Comparison of ENCODE assay signal across 1 cellular context in genomic region chr1:92831762-92832536, GRCh38.
TF ChIP-seq lines count a peak whose summit lies in the region.

Gene RPL5, plus strand, starts transcription at chr1:92832040. Its CDS starts 75 bp downstream, at chr1:92832115.

TF ChIP-seq in HepG2, 621 proteins besides CTCF, POLR2A, EP300 and RAD21 (continued from another document and continues in another):
- TF ChIP-seq HNF1A (IDR thresholded peaks at IDR 0.05; ENCODE audit: low read depth) (peak; percentile 60), HNF1A (CRISPR knock-in tag; IDR thresholded peaks at IDR 0.05; ENCODE audit: borderline replicate concordance) (peak; percentile 84; the same call in 1 of the 2 replicates), NPAS2 (CRISPR knock-in tag; IDR thresholded peaks at IDR 0.05; ENCODE audit: borderline replicate concordance) (0 out of 2 replicates have a peak, but pooled peaks have one; percentile 77), KLF15 (CRISPR knock-in tag; IDR thresholded peaks at IDR 0.05; ENCODE audit: borderline replicate concordance) (no peak; the same call in 1 of the 2 replicates), ZBTB2 (CRISPR knock-in tag; IDR thresholded peaks at IDR 0.05; ENCODE audit: low read depth) (peak; percentile 64), SNRNP70 (IDR thresholded peaks at IDR 0.05; ENCODE audit: low read depth, low read length) (no peak), ZFP82 (CRISPR knock-in tag; IDR thresholded peaks at IDR 0.05; ENCODE audit: borderline replicate concordance) (peak; percentile 99; the same call in 1 of the 2 replicates), PPARG (CRISPR knock-in tag; conservative IDR thresholded peaks at IDR 0.05) (0 out of 2 replicates have a peak, but pooled peaks have one; percentile 31), GMEB1 (CRISPR knock-in tag; IDR thresholded peaks at IDR 0.05; ENCODE audit: borderline replicate concordance) (peak; percentile 99), GPBP1L1 (CRISPR knock-in tag; IDR thresholded peaks at IDR 0.05) (no peak), ZFP91 (CRISPR knock-in tag; IDR thresholded peaks at IDR 0.05; ENCODE audit: borderline replicate concordance) (peak; percentile 97), WIZ (CRISPR knock-in tag; IDR thresholded peaks at IDR 0.05) (0 out of 2 replicates have a peak, but pooled peaks have one; percentile 80), CEBPB (IDR thresholded peaks at IDR 0.05; ENCODE audit: borderline replicate concordance, low read depth, low read length) (no peak), ZBTB26 (CRISPR knock-in tag; IDR thresholded peaks at IDR 0.05; ENCODE audit: borderline replicate concordance) (peak; percentile 78), ZHX2 (IDR thresholded peaks at IDR 0.05; ENCODE audit: low read depth) (peak; percentile 88), ZHX2 (CRISPR knock-in tag; IDR thresholded peaks at IDR 0.05; ENCODE audit: borderline replicate concordance) (0 out of 2 replicates have a peak, but pooled peaks have one; percentile 37), ZNF546 (CRISPR knock-in tag; conservative IDR thresholded peaks at IDR 0.05) (no peak; the same call in 1 of the 2 replicates), HOXD1 (CRISPR knock-in tag; IDR thresholded peaks at IDR 0.05) (peak; percentile 77), ZNF704 (CRISPR knock-in tag; IDR thresholded peaks at IDR 0.05; ENCODE audit: borderline replicate concordance) (peak; percentile 84)
